ENCODE assay signal across 28 cellular contexts in the genomic region with DNA sequence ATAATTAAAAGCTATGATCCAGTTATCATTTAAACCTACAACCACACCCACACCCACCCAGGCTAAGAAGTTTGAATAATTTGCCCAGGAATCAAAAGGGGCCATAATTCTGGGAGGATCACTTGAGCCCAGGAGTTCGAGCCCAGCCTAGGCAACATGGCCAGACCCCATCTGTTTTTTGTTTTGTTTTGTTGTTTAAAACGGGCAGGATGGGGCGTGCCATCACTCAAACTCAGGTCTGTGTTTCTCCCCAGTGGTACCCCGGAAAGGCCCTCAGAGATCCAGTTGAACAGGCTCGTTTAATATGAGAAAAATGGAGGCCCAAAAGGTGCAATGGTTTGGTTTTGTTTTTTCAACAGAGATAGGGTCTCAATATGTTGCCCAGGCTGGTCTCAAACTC.
"Had no signal": no experiment of that assay in that cellular context is flagged by ENCODE, and none has a peak within 500 bp of the region (broad histone marks: within the 10 kb centered on the region; RNA-seq: fewer than 3 reads in every experiment).

No MANE protein-coding gene starts in this region.

- H3K27ac ChIP-seq: breast epithelium, colonic mucosa, neutrophil, ovary, prostate gland, WERI-Rb-1 had no signal

- H3K27ac Mint-ChIP-seq: activated CD4-positive, alpha-beta memory T cell treated with anti-CD3 and anti-CD28 coated beads for 36 hours; activated CD4-positive, alpha-beta T cell treated with anti-CD3 and anti-CD28 coated beads, Interleukin-2, amount 10 ng/mL, durations not matched to agents 24 days and 14 days; activated naive CD4-positive, alpha-beta T cell treated with anti-CD3 and anti-CD28 coated beads, Interleukin-2, amount 10 ng/mL, durations not matched to agents 7 days and 5 days; activated naive CD8-positive, alpha-beta T cell treated with anti-CD3 and anti-CD28 coated beads, Interleukin-2, amount 10 ng/mL, durations not matched to agents 7 days and 5 days; activated T-helper 1 cell treated with anti-CD3 and anti-CD28 coated beads, Interleukin-12 subunit alpha, Interleukin-12 subunit beta, Interleukin-2, Interleukin-4 antibody, amounts not matched to agents 30 ng/mL and 10 ng/mL and 1 ng/mL, durations not matched to agents 14 hours and 24 hours and 36 hours; nephron; T-helper 17 cell had no signal

- H3K27me3 ChIP-seq: breast epithelium, colonic mucosa, neutrophil, ovary, testis had no signal

- ATAC-seq: left cardiac atrium, T-helper 17 cell had no signal

- H3K4me3 Mint-ChIP-seq: activated CD4-positive, alpha-beta memory T cell treated with anti-CD3 and anti-CD28 coated beads for 36 hours; activated CD4-positive, alpha-beta T cell treated with anti-CD3 and anti-CD28 coated beads, Interleukin-2, amount 10 ng/mL, durations not matched to agents 24 days and 14 days; activated naive CD4-positive, alpha-beta T cell treated with anti-CD3 and anti-CD28 coated beads, Interleukin-2, amount 10 ng/mL, durations not matched to agents 7 days and 5 days; activated naive CD8-positive, alpha-beta T cell treated with anti-CD3 and anti-CD28 coated beads, Interleukin-2, amount 10 ng/mL, durations not matched to agents 7 days and 5 days; activated T-helper 1 cell treated with anti-CD3 and anti-CD28 coated beads, Interleukin-12 subunit alpha, Interleukin-12 subunit beta, Interleukin-2, Interleukin-4 antibody, amounts not matched to agents 30 ng/mL and 10 ng/mL and 1 ng/mL, durations not matched to agents 14 hours and 24 hours and 36 hours; nephron; T-helper 17 cell had no signal

- H3K4me1 ChIP-seq: colonic mucosa, prostate gland had no signal

- H3K36me3 ChIP-seq: breast epithelium, colonic mucosa, ovary, prostate gland had no signal

- DNase-seq: activated CD4-positive, alpha-beta memory T cell treated with anti-CD3 and anti-CD28 coated beads for 36 hours; activated CD4-positive, alpha-beta T cell treated with anti-CD3 and anti-CD28 coated beads, Interleukin-2, amount 10 ng/mL, durations not matched to agents 24 days and 14 days; activated CD4-positive, CD25-positive, alpha-beta regulatory T cell treated with anti-CD3 and anti-CD28 coated beads, Interleukin-2, amount 50 U/mL, for 72 hours; activated CD8-positive, alpha-beta memory T cell treated with anti-CD3 and anti-CD28 coated beads, Interleukin-2, amount 50 U/mL, for 4 hours; activated effector memory CD4-positive, alpha-beta T cell treated with anti-CD3 and anti-CD28 coated beads, Interleukin-2, amount 50 U/mL, for 16 hours; activated naive CD4-positive, alpha-beta T cell treated with anti-CD3 and anti-CD28 coated beads, Interleukin-2, amount 10 ng/mL, durations not matched to agents 7 days and 5 days; activated naive CD8-positive, alpha-beta T cell treated with anti-CD3 and anti-CD28 coated beads, Interleukin-2, amount 10 ng/mL, durations not matched to agents 7 days and 5 days; activated T-cell treated with anti-CD3 and anti-CD28 coated beads, Interleukin-2, amount 50 U/mL, for 1 hour; colonic mucosa; effector CD8-positive, alpha-beta T cell; glutamatergic neuron; hippocampal formation; left cardiac atrium; mammary epithelial cell; stimulated activated CD4-positive, alpha-beta T cell treated with anti-CD3 and anti-CD28 coated beads, Interleukin-15, amount 100 ng/mL, for 24 hours; stimulated activated CD4-positive, alpha-beta T cell treated with anti-CD3 and anti-CD28 coated beads, Interleukin-2, amount 100 ng/mL, for 24 hours; stimulated activated naive CD4-positive, alpha-beta T cell; T-helper 17 cell; T1000; testis; trophoblast cell; WERI-Rb-1 had no signal

- H3K4me1 Mint-ChIP-seq: nephron had no signal

- H3K4me3 ChIP-seq: breast epithelium, colonic mucosa, ovary, prostate gland, testis had no signal

- H3K9me3 ChIP-seq: breast epithelium, colonic mucosa, neutrophil, ovary, prostate gland, testis had no signal

- H3K27me3 Mint-ChIP-seq: activated CD4-positive, alpha-beta memory T cell treated with anti-CD3 and anti-CD28 coated beads for 36 hours; activated CD4-positive, alpha-beta T cell treated with anti-CD3 and anti-CD28 coated beads, Interleukin-2, amount 10 ng/mL, durations not matched to agents 24 days and 14 days; activated naive CD4-positive, alpha-beta T cell treated with anti-CD3 and anti-CD28 coated beads, Interleukin-2, amount 10 ng/mL, durations not matched to agents 7 days and 5 days; activated naive CD8-positive, alpha-beta T cell treated with anti-CD3 and anti-CD28 coated beads, Interleukin-2, amount 10 ng/mL, durations not matched to agents 7 days and 5 days; T-helper 17 cell had no signal

- H3K9me3 Mint-ChIP-seq: activated CD4-positive, alpha-beta memory T cell treated with anti-CD3 and anti-CD28 coated beads for 36 hours; activated CD4-positive, alpha-beta T cell treated with anti-CD3 and anti-CD28 coated beads, Interleukin-2, amount 10 ng/mL, durations not matched to agents 24 days and 14 days; activated naive CD4-positive, alpha-beta T cell treated with anti-CD3 and anti-CD28 coated beads, Interleukin-2, amount 10 ng/mL, durations not matched to agents 7 days and 5 days; activated naive CD8-positive, alpha-beta T cell treated with anti-CD3 and anti-CD28 coated beads, Interleukin-2, amount 10 ng/mL, durations not matched to agents 7 days and 5 days; activated T-helper 1 cell treated with anti-CD3 and anti-CD28 coated beads, Interleukin-12 subunit alpha, Interleukin-12 subunit beta, Interleukin-2, Interleukin-4 antibody, amounts not matched to agents 30 ng/mL and 10 ng/mL and 1 ng/mL, durations not matched to agents 14 hours and 24 hours and 36 hours; nephron had no signal
